Comparison of ENCODE assay signal across 11 cellular contexts in genomic region chr13:48400090-48400694, GRCh38. TPM values are rescaled to one million over a fixed set of nuclear protein-coding genes. Genes with fewer than 3 reads are reported as not detected.
A peak's percentile ranks its signal among the peaks of the same experiment; 100 is the strongest.
DNase-seq lines count a peak whose midpoint lies in the region; ATAC-seq, FAIRE-seq and TF ChIP-seq lines count a peak whose summit lies in the region.
"Had no signal": no experiment of that assay in that cellular context is flagged by ENCODE, and none has a peak within 500 bp of the region (broad histone marks: within the 10 kb centered on the region; RNA-seq: fewer than 3 reads in every experiment).

No MANE protein-coding gene starts in this region.

- in situ Hi-C loops in gastrocnemius medialis (cut with MboI; ENCODE audit: low sequenced_read_pairs in 4 of 4), result loop anchor here in 1 of 4 donors (25.0 kb wide), 1 partner anchor 187 kb away; no protein-coding TSS in a partner anchor

- no peaks in the 10 kb centered on the region for H3K9me3 ChIP-seq in DOHH2 (ENCODE audit: control insufficient read depth, insufficient read depth, low read length)
- no peaks in the 10 kb centered on the region for H3K9me3 ChIP-seq in esophagus muscularis mucosa
- no peaks in the 10 kb centered on the region for H3K9me3 ChIP-seq in gastrocnemius medialis

- WGBS in esophagus muscularis mucosa, result 86% methylated on average over 2 of the region's 2 CpGs

- H3K27me3 ChIP-seq in DOHH2 (ENCODE audit: control insufficient read depth, low read length), result no peaks in the 10 kb centered on the region
- H3K27me3 ChIP-seq in esophagus muscularis mucosa, result no peaks in the 10 kb centered on the region
- no peaks in the 10 kb centered on the region for H3K27me3 ChIP-seq in gastrocnemius medialis
- H3K27me3 ChIP-seq: dorsolateral prefrontal cortex had no signal

- no peaks in the 10 kb centered on the region; the same call in 1 of the 2 replicates for H4K20me1 ChIP-seq in DOHH2 (ENCODE audit: control insufficient read depth, insufficient read depth, low read depth, low read length)

- TF ChIP-seq CTCF in DOHH2 (IDR thresholded peaks at IDR 0.05; ENCODE audit: low read depth, low read length, poor library complexity, severe bottlenecking), result no peak
- no peak for TF ChIP-seq CTCF in esophagus muscularis mucosa (IDR thresholded peaks at IDR 0.05)
- TF ChIP-seq CTCF in gastrocnemius medialis (IDR thresholded peaks at IDR 0.05 in 4 of 5, conservative IDR thresholded peaks at IDR 0.05 in 1 of 5), result no peak

- H3K9me2 ChIP-seq in DOHH2 (replicated peaks; ENCODE audit: control insufficient read depth, low read length), result no peaks in the 10 kb centered on the region

- TF ChIP-seq POLR2A in esophagus muscularis mucosa (IDR thresholded peaks at IDR 0.05; ENCODE audit: low read depth) (no peak), gastrocnemius medialis (IDR thresholded peaks at IDR 0.05) (no peak)

- DNase-seq in esophagus muscularis mucosa (ENCODE audit: extremely low spot score) (no peak), gastrocnemius medialis (no peak), HTR-8/SVneo (ENCODE audit: insufficient read length, low spot score) (no peak)
- no peak for DNase-seq in NK-92 treated with Interleukin-12 subunit alpha and Interleukin-12 subunit beta, amount 100 ng/mL, for 24 hours (lab: John Stamatoyannopoulos, UW)
- DNase-seq: dorsolateral prefrontal cortex, NCI-H2029 had no signal

- H3K4me3 ChIP-seq in DOHH2 (ENCODE audit: low read length) (no peak overlapping the region), esophagus muscularis mucosa (no peak overlapping the region), gastrocnemius medialis (no peak overlapping the region)
- H3K4me3 ChIP-seq: dorsolateral prefrontal cortex had no signal

- intact Hi-C loops in esophagus muscularis mucosa (cut with DNase I), result no loop called here
- intact Hi-C loops in gastrocnemius medialis (cut with DNase I; ENCODE audit: low total_unique reads), result no loop called here

- H3K79me2 ChIP-seq in DOHH2 (ENCODE audit: control insufficient read depth, low read length), result peaks cover 6% of the 10 kb centered on the region; the same call in 1 of the 2 replicates

- ATAC-seq in SK-N-SH treated with all-trans-retinoic acid at 6 μM for 48 hours (peak; percentile 73), gastrocnemius medialis (no peak), HG03097 (IDR thresholded peaks at IDR 0.05; ENCODE audit: low FRiP score, unreplicated experiment) (no peak), GM18511 (IDR thresholded peaks at IDR 0.05; ENCODE audit: unreplicated experiment) (no peak)
- ATAC-seq: stimulated activated memory B cell treated with anti-CD40 and anti-IgM and Interleukin-4, amounts not matched to agents 10 μg/mL and 1 μg/mL and 100 μg/mL, for 72 hours had no signal

- no peak for TF ChIP-seq EP300 in esophagus muscularis mucosa (IDR thresholded peaks at IDR 0.05)

- no peak for FAIRE-seq in HTR-8/SVneo (lab: Jason Lieb, UNC)

- H3F3A ChIP-seq in DOHH2 (ENCODE audit: control insufficient read depth, insufficient read depth), result no peaks in the 10 kb centered on the region

- H3K4me1 ChIP-seq in DOHH2 (ENCODE audit: control insufficient read depth, low read length) (peaks cover 37% of the 10 kb centered on the region), esophagus muscularis mucosa (peaks cover 26 to 55% (median 46%) of the 10 kb centered on the region in 4 donors), gastrocnemius medialis (peaks cover 0 to 14% of the 10 kb centered on the region in 2 donors)

- H3K36me3 ChIP-seq in DOHH2 (ENCODE audit: control insufficient read depth, low read length) (peaks cover 47% of the 10 kb centered on the region), esophagus muscularis mucosa (peaks cover 0 to 4% (median under 1%) of the 10 kb centered on the region in 4 donors), gastrocnemius medialis (no peaks in the 10 kb centered on the region)

- peak overlapping the region; percentile 31 for H3K4me2 ChIP-seq in DOHH2 (ENCODE audit: low read length)

- H3K27ac ChIP-seq in DOHH2 (ENCODE audit: low read depth, low read length) (0 out of 2 replicates have a peak overlapping the region, but pooled peaks have one; percentile 4), esophagus muscularis mucosa (replicated peaks in 1 of 4) (peak overlapping the region; percentile 29 to 58 (median 44)), gastrocnemius medialis (peak overlapping the region; percentile 44 to 71 (median 70))

TF ChIP-seq in SK-N-SH treated with all-trans-retinoic acid at 6 μM for 48 hours, 23 proteins besides CTCF, POLR2A, EP300 and RAD21:
- TF ChIP-seq, protein P1, sequence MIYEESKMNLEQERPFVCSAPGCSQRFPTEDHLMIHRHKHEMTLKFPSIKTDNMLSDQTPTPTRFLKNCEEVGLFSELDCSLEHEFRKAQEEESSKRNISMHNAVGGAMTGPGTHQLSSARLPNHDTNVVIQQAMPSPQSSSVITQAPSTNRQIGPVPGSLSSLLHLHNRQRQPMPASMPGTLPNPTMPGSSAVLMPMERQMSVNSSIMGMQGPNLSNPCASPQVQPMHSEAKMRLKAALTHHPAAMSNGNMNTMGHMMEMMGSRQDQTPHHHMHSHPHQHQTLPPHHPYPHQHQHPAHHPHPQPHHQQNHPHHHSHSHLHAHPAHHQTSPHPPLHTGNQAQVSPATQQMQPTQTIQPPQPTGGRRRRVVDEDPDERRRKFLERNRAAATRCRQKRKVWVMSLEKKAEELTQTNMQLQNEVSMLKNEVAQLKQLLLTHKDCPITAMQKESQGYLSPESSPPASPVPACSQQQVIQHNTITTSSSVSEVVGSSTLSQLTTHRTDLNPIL (CRISPR knock-in tag; IDR thresholded peaks at IDR 0.05; ENCODE audit: low read depth), result no peak
- TF ChIP-seq ZNF70 (CRISPR knock-in tag; IDR thresholded peaks at IDR 0.05), result no peak
TF ChIP-seq in SK-N-SH treated with all-trans-retinoic acid at 6 μM for 48 hours: peak in this region for 0.

RNA-seq across cellular contexts. Expression of gene LPAR6, which starts 12.7 kb away (rescaled TPM):
- 10 to 100 TPM in 1 of 4 donors, 1 to 10 TPM in 3; 7.8 to 14.2 (median 8.8) TPM for total RNA-seq in esophagus muscularis mucosa
- total RNA-seq in gastrocnemius medialis, result 10 to 100 TPM in 1 of 4 donors, 1 to 10 TPM in 3; 4.1 to 20.6 (median 6.1) TPM

Comparison
In these comparisons a context has a peak if more than half of its experiments do, and no peak if none do; other contexts are left out.
1. H3K27ac ChIP-seq: peak in every context shown above with its lines; median percentile 70 in gastrocnemius medialis; 44 in esophagus muscularis mucosa; 4 in DOHH2.